Comparison of ENCODE assay signal across 1 cellular context in the genomic region with DNA sequence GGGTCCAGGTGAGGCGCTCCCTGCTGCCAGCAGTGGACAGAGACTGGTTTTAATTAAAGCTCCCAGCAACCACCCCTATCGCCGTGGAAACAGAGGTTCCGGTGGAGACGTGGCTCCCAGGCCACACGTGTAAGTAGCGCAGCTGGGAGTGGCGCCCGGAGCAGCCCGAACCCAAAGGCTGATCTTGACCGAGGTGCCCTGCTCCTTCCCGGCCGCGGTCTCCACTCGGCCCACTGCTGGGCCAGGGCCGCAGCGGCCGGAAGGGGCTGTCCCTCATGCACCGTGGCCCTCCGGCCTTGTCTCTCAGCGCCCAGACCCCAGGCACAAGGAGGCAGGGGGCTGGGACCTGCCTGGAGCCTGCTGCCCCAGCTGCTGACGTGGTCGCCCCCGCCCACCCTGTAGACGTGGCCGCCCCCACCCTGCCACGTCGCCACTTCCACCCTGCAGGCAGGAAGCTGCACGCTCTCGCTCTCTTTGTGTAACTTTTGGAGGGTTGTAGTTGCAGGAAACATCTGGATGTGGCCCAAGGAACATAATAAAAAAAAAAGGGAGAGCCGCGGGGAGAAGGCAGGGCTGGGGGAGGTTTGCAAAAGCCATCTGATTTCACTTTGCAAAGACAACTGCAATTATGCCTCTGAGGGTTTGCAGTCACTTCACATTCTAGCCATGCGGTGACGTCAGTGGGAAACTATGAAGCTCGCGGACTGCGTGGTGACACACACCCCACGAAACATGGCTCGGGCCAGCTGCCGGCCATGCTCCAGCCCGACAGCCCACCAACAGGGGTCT.
TF ChIP-seq lines count a peak whose summit lies in the region.

No MANE protein-coding gene starts in this region.

TF ChIP-seq in IMR-90, 13 proteins besides CTCF, POLR2A, EP300 and RAD21 (continued from another document):
- peak; percentile 45; the same call in 1 of the 2 replicates for TF ChIP-seq MXI1 (IDR thresholded peaks at IDR 0.05; ENCODE audit: borderline replicate concordance, low read depth, low read length)
- TF ChIP-seq RCOR1 (IDR thresholded peaks at IDR 0.05; ENCODE audit: insufficient replicate concordance, low read length): no peak
- no peak for TF ChIP-seq RFX5 (IDR thresholded peaks at IDR 0.05; ENCODE audit: low read depth, low read length)
